1 cellular context compared by ENCODE assay signal in genomic region chr9:7653262-7653661, GRCh38.
TF ChIP-seq lines count a peak whose summit lies in the region.

No MANE protein-coding gene starts in this region.

TF ChIP-seq in endothelial cell of umbilical vein, 7 proteins besides CTCF, POLR2A, EP300 and RAD21 (continued from another document):
- TF ChIP-seq JUN (IDR thresholded peaks at IDR 0.05; ENCODE audit: borderline replicate concordance, insufficient read depth, insufficient read length, low read depth) (peak; percentile 90), EZH2 (IDR thresholded peaks at IDR 0.05; ENCODE audit: borderline replicate concordance, low read depth, low read length, severe bottlenecking) (no peak)
